Comparison of ENCODE assay signal across 8 cellular contexts in genomic region chr17:63838586-63839184, GRCh38. TPM values are rescaled to one million over a fixed set of nuclear protein-coding genes. Genes with fewer than 3 reads are reported as not detected.
DNase-seq lines count a peak whose midpoint lies in the region; ATAC-seq and TF ChIP-seq lines count a peak whose summit lies in the region.

No MANE protein-coding gene starts in this region.

- TF ChIP-seq POLR2A in heart left ventricle (IDR thresholded peaks at IDR 0.05), result peak in 1 of 2 donors; percentile 30

- peak overlapping the region; percentile 84 to 98 (median 94) for H3K27ac ChIP-seq in heart left ventricle

- peak overlapping the region in 4 of 12 donors; percentile 9 to 19 (median 18) for H3K4me3 ChIP-seq in heart left ventricle
- H3K4me3 ChIP-seq in retinal pigment epithelial cell (ENCODE audit: low read length), result no peak overlapping the region

- no peaks in the 10 kb centered on the region for H3K27me3 Mint-ChIP-seq in activated CD4-positive, alpha-beta T cell treated with anti-CD3 and anti-CD28 coated beads for 36 hours
- no peaks in the 10 kb centered on the region for H3K27me3 Mint-ChIP-seq in activated T-helper 2 cell treated with anti-CD3 and anti-CD28 coated beads, Interferon-gamma antibody, Interleukin-2, Interleukin-4, amounts not matched to agents 10 μg/mL and 5 μg/mL and 100 μg/mL, durations not matched to agents 14 hours and 24 hours and 36 hours (ENCODE audit: low read depth)

- no peaks in the 10 kb centered on the region for H3K9me3 Mint-ChIP-seq in activated CD4-positive, alpha-beta T cell treated with anti-CD3 and anti-CD28 coated beads for 36 hours (ENCODE audit: low read depth)
- no peaks in the 10 kb centered on the region for H3K9me3 Mint-ChIP-seq in activated T-helper 2 cell treated with anti-CD3 and anti-CD28 coated beads, Interferon-gamma antibody, Interleukin-2, Interleukin-4, amounts not matched to agents 10 μg/mL and 5 μg/mL and 100 μg/mL, durations not matched to agents 14 hours and 24 hours and 36 hours

- no peaks in the 10 kb centered on the region for H3K27me3 ChIP-seq in heart left ventricle

- H3K4me1 ChIP-seq in heart left ventricle, result peaks cover 21 to 64% (median 49%) of the 10 kb centered on the region in 12 donors

- no peak for ATAC-seq in activated CD4-positive, alpha-beta T cell treated with anti-CD3 and anti-CD28 coated beads for 36 hours
- peak; percentile 59 to 63 (median 61) for ATAC-seq in heart left ventricle
- ATAC-seq in HG03460 (IDR thresholded peaks at IDR 0.05; ENCODE audit: unreplicated experiment), result no peak

- H3K36me3 ChIP-seq in heart left ventricle, result peaks cover 0 to 39% (median 38%) of the 10 kb centered on the region in 9 donors

- peak overlapping the region; percentile 47 for H3K4me3 Mint-ChIP-seq in activated CD4-positive, alpha-beta T cell treated with anti-CD3 and anti-CD28 coated beads for 36 hours
- peak overlapping the region; percentile 26 for H3K4me3 Mint-ChIP-seq in activated T-helper 2 cell treated with anti-CD3 and anti-CD28 coated beads, Interferon-gamma antibody, Interleukin-2, Interleukin-4, amounts not matched to agents 10 μg/mL and 5 μg/mL and 100 μg/mL, durations not matched to agents 14 hours and 24 hours and 36 hours (ENCODE audit: low read depth)

- peak overlapping the region; percentile 72 for H3K27ac Mint-ChIP-seq in activated CD4-positive, alpha-beta T cell treated with anti-CD3 and anti-CD28 coated beads for 36 hours
- H3K27ac Mint-ChIP-seq in activated T-helper 2 cell treated with anti-CD3 and anti-CD28 coated beads, Interferon-gamma antibody, Interleukin-2, Interleukin-4, amounts not matched to agents 10 μg/mL and 5 μg/mL and 100 μg/mL, durations not matched to agents 14 hours and 24 hours and 36 hours, result no peak overlapping the region

- no peaks in the 10 kb centered on the region for H3K9me3 ChIP-seq in heart left ventricle

- no peak for DNase-seq in activated CD4-positive, alpha-beta T cell treated with anti-CD3 and anti-CD28 coated beads for 36 hours
- DNase-seq in activated CD4-positive, alpha-beta T cell treated with anti-CD3 and anti-CD28 coated beads, Interleukin-2, amount 50 U/mL, for 48 hours, result no peak
- no peak for DNase-seq in activated T-helper 2 cell treated with anti-CD3 and anti-CD28 coated beads, Interferon-gamma antibody, Interleukin-2, Interleukin-4, amounts not matched to agents 10 μg/mL and 5 μg/mL and 100 μg/mL, durations not matched to agents 14 hours and 24 hours and 36 hours (ENCODE audit: low spot score)
- DNase-seq in heart left ventricle (peak; percentile 82 to 96 (median 91)), retinal pigment epithelial cell (ENCODE audit: low read depth) (peak; percentile 35), NCI-H1105 (lab: John Stamatoyannopoulos, UW) (no peak), KG1 (lab: John Stamatoyannopoulos, UW) (no peak)

- peaks cover 33% of the 10 kb centered on the region for H3K4me1 Mint-ChIP-seq in activated CD4-positive, alpha-beta T cell treated with anti-CD3 and anti-CD28 coated beads for 36 hours
- H3K4me1 Mint-ChIP-seq in activated T-helper 2 cell treated with anti-CD3 and anti-CD28 coated beads, Interferon-gamma antibody, Interleukin-2, Interleukin-4, amounts not matched to agents 10 μg/mL and 5 μg/mL and 100 μg/mL, durations not matched to agents 14 hours and 24 hours and 36 hours (ENCODE audit: low read depth), result peaks cover 28% of the 10 kb centered on the region

- TF ChIP-seq CTCF in heart left ventricle (IDR thresholded peaks at IDR 0.05) (no peak), retinal pigment epithelial cell (conservative IDR thresholded peaks at IDR 0.05; ENCODE audit: low read depth, low read length) (no peak)

- intact Hi-C loops in activated CD4-positive, alpha-beta T cell treated with anti-CD3 and anti-CD28 coated beads for 36 hours (cut with DNase I, micrococcal nuclease), result loop anchor here in 1 of 2 experiments (10.0 kb wide), 1 partner anchor 284 kb away; the partner anchor contains the start of gene DCAF7
- intact Hi-C loops in activated T-helper 2 cell treated with anti-CD3 and anti-CD28 coated beads, Interferon-gamma antibody, Interleukin-2, Interleukin-4, amounts not matched to agents 10 μg/mL and 5 μg/mL and 100 μg/mL, durations not matched to agents 14 hours and 24 hours and 36 hours (cut with micrococcal nuclease), result no loop called here
- intact Hi-C loops in heart left ventricle (cut with DNase I), result no loop called here

- CTCF ChIA-PET in activated CD4-positive, alpha-beta T cell treated with anti-CD3 and anti-CD28 coated beads for 36 hours (lab: Charles Lee), result interaction anchor here (1.3 to 2.2 kb wide), 5 partner anchors 11 to 93 kb away, joined by 3 to 6 read pairs (median 5); partner anchors contain the start of gene DDX42

- POLR2A ChIA-PET in activated CD4-positive, alpha-beta T cell treated with anti-CD3 and anti-CD28 coated beads for 36 hours (lab: Charles Lee), result interaction anchor here (0.6 to 0.7 kb wide), 2 partner anchors 10 to 11 kb away, joined by 3 to 4 read pairs; no protein-coding TSS in a partner anchor

- WGBS in heart left ventricle, 4 donors, result 38 to 50% (median 49%) methylated on average over 5 to 7 of the region's 7 CpGs

- peaks cover 36% of the 10 kb centered on the region for H3K36me3 Mint-ChIP-seq in activated CD4-positive, alpha-beta T cell treated with anti-CD3 and anti-CD28 coated beads for 36 hours (ENCODE audit: low read depth)
- H3K36me3 Mint-ChIP-seq in activated T-helper 2 cell treated with anti-CD3 and anti-CD28 coated beads, Interferon-gamma antibody, Interleukin-2, Interleukin-4, amounts not matched to agents 10 μg/mL and 5 μg/mL and 100 μg/mL, durations not matched to agents 14 hours and 24 hours and 36 hours (ENCODE audit: low read depth), result peaks cover 51% of the 10 kb centered on the region

RNA-seq across cellular contexts. Expression of gene SMARCD2, which starts 3.8 kb away (rescaled TPM):
- total RNA-seq in activated CD4-positive, alpha-beta T cell treated with anti-CD3 and anti-CD28 coated beads for 36 hours, result 100 to 1,000 TPM in 1 of 2 experiments, 10 to 100 TPM in 1; 100.0 to 101 TPM
- 129 and 130 TPM in 2 replicates for total RNA-seq in activated T-helper 2 cell treated with anti-CD3 and anti-CD28 coated beads, Interferon-gamma antibody, Interleukin-2, Interleukin-4, amounts not matched to agents 10 μg/mL and 5 μg/mL and 100 μg/mL, durations not matched to agents 14 hours and 24 hours and 36 hours
- total RNA-seq in heart left ventricle, result 10 to 100 TPM; 11.3 to 40.9 (median 24.1) TPM
- 10 to 100 TPM; 16.5 to 26.9 TPM for polyA plus RNA-seq in heart left ventricle

RNA-seq across cellular contexts. Expression of gene FTSJ3, which starts 11.2 kb away (rescaled TPM):
- 10 to 100 TPM; 52.1 to 61.2 TPM for total RNA-seq in activated CD4-positive, alpha-beta T cell treated with anti-CD3 and anti-CD28 coated beads for 36 hours
- total RNA-seq in activated T-helper 2 cell treated with anti-CD3 and anti-CD28 coated beads, Interferon-gamma antibody, Interleukin-2, Interleukin-4, amounts not matched to agents 10 μg/mL and 5 μg/mL and 100 μg/mL, durations not matched to agents 14 hours and 24 hours and 36 hours, result 75.0 and 80.7 TPM in 2 replicates
- total RNA-seq in heart left ventricle, result 10 to 100 TPM; 22.1 to 46.5 (median 25.7) TPM
- 10 to 100 TPM; 12.5 to 44.6 TPM for polyA plus RNA-seq in heart left ventricle

RNA-seq across cellular contexts. Expression of gene PSMC5, which starts 11.5 kb away (rescaled TPM):
- total RNA-seq in activated CD4-positive, alpha-beta T cell treated with anti-CD3 and anti-CD28 coated beads for 36 hours, result 100 to 1,000 TPM in 1 of 2 experiments, 10 to 100 TPM in 1; 98.2 to 160 TPM
- total RNA-seq in activated T-helper 2 cell treated with anti-CD3 and anti-CD28 coated beads, Interferon-gamma antibody, Interleukin-2, Interleukin-4, amounts not matched to agents 10 μg/mL and 5 μg/mL and 100 μg/mL, durations not matched to agents 14 hours and 24 hours and 36 hours, result 185 and 204 TPM in 2 replicates
- 100 to 1,000 TPM in 7 of 9 donors, 10 to 100 TPM in 2; 64.7 to 143 (median 113) TPM for total RNA-seq in heart left ventricle
- 100 to 1,000 TPM; 164 to 189 TPM for polyA plus RNA-seq in heart left ventricle

RNA-seq across cellular contexts. Expression of gene CSH2, which starts 34.8 kb away (rescaled TPM):
- not detected for total RNA-seq in activated CD4-positive, alpha-beta T cell treated with anti-CD3 and anti-CD28 coated beads for 36 hours
- not detected in 2 replicates for total RNA-seq in activated T-helper 2 cell treated with anti-CD3 and anti-CD28 coated beads, Interferon-gamma antibody, Interleukin-2, Interleukin-4, amounts not matched to agents 10 μg/mL and 5 μg/mL and 100 μg/mL, durations not matched to agents 14 hours and 24 hours and 36 hours
- not detected for total RNA-seq in heart left ventricle
- not detected for polyA plus RNA-seq in heart left ventricle

RNA-seq across cellular contexts. Expression of gene GH2, which starts 43.1 kb away (rescaled TPM):
- total RNA-seq in activated CD4-positive, alpha-beta T cell treated with anti-CD3 and anti-CD28 coated beads for 36 hours, result not detected
- not detected in 2 replicates for total RNA-seq in activated T-helper 2 cell treated with anti-CD3 and anti-CD28 coated beads, Interferon-gamma antibody, Interleukin-2, Interleukin-4, amounts not matched to agents 10 μg/mL and 5 μg/mL and 100 μg/mL, durations not matched to agents 14 hours and 24 hours and 36 hours
- total RNA-seq in heart left ventricle, result not detected
- not detected for polyA plus RNA-seq in heart left ventricle

Comparison
In these comparisons a context has a peak if more than half of its experiments do, and no peak if none do; other contexts are left out.
1. ATAC-seq: peak in heart left ventricle (4 of 4); none in activated CD4-positive, alpha-beta T cell treated with anti-CD3 and anti-CD28 coated beads for 36 hours (single experiment) and HG03460 (single experiment).
2. DNase-seq: peak in heart left ventricle (5 of 5) and retinal pigment epithelial cell (single experiment); none in activated CD4-positive, alpha-beta T cell treated with anti-CD3 and anti-CD28 coated beads for 36 hours (single experiment), activated CD4-positive, alpha-beta T cell treated with anti-CD3 and anti-CD28 coated beads, Interleukin-2, amount 50 U/mL, for 48 hours (0 of 2), activated T-helper 2 cell treated with anti-CD3 and anti-CD28 coated beads, Interferon-gamma antibody, Interleukin-2, Interleukin-4, amounts not matched to agents 10 μg/mL and 5 μg/mL and 100 μg/mL, durations not matched to agents 14 hours and 24 hours and 36 hours (single experiment), NCI-H1105 (single experiment) and KG1 (single experiment).